In genomic region chr2:98188351-98189046, GRCh38 we compare ENCODE assay signal across 13 cellular contexts.
A peak's percentile ranks its signal among the peaks of the same experiment; 100 is the strongest.
DNase-seq lines count a peak whose midpoint lies in the region; ATAC-seq and TF ChIP-seq lines count a peak whose summit lies in the region.
"Had no signal": no experiment of that assay in that cellular context is flagged by ENCODE, and none has a peak within 500 bp of the region (broad histone marks: within the 10 kb centered on the region; RNA-seq: fewer than 3 reads in every experiment).

No MANE protein-coding gene starts in this region.

- H3F3A ChIP-seq in GM23248 (ENCODE audit: insufficient read depth) (no peaks in the 10 kb centered on the region), neural progenitor cell (ENCODE audit: low read depth) (no peaks in the 10 kb centered on the region)

- in situ Hi-C loops in GM23248 (cut with MboI), result no loop called here

- WGBS in GM23248 (ENCODE audit: low coverage in 1 of 2, low lambda C conversion rate in 2 of 2, missing lambda C conversion rate in 2 of 2), 2 experiments, result 44% methylated on average over 4 of the region's 4 CpGs

- no peaks in the 10 kb centered on the region for H3K27me3 Mint-ChIP-seq in neural progenitor cell (ENCODE audit: insufficient read depth, low read depth)
- H3K27me3 Mint-ChIP-seq: activated naive CD4-positive, alpha-beta T cell treated with anti-CD3 and anti-CD28 coated beads, Interleukin-2, amount 50 U/mL, for 24 hours had no signal

- no peaks in the 10 kb centered on the region for H3K36me3 Mint-ChIP-seq in neural progenitor cell
- H3K36me3 Mint-ChIP-seq: activated naive CD4-positive, alpha-beta T cell treated with anti-CD3 and anti-CD28 coated beads, Interleukin-2, amount 50 U/mL, for 24 hours had no signal

- peak; percentile 5 for DNase-seq in AG10803 (ENCODE audit: low read depth)
- peak; percentile 12 for DNase-seq in GM23248
- peak; percentile 11 for DNase-seq in RPMI7951 (ENCODE audit: low read depth)
- DNase-seq in foreskin keratinocyte, result peak; percentile 81 to 91
- DNase-seq in H4 (ENCODE audit: low spot score), result no peak
- no peak for DNase-seq in neural progenitor cell (ENCODE audit: low spot score)
- no peak for DNase-seq in coronary artery (ENCODE audit: low spot score)
- DNase-seq: cerebellar nuclear complex, NCI-H345 had no signal

- H3K9me3 ChIP-seq in GM23248 (ENCODE audit: low read depth) (no peaks in the 10 kb centered on the region), neural progenitor cell (ENCODE audit: low read depth) (no peaks in the 10 kb centered on the region)

- H3K4me1 Mint-ChIP-seq in neural progenitor cell, result no peaks in the 10 kb centered on the region
- H3K4me1 Mint-ChIP-seq: activated naive CD4-positive, alpha-beta T cell treated with anti-CD3 and anti-CD28 coated beads, Interleukin-2, amount 50 U/mL, for 24 hours had no signal

- H4K20me1 ChIP-seq in GM23248 (ENCODE audit: insufficient read depth) (no peaks in the 10 kb centered on the region), neural progenitor cell (ENCODE audit: low read depth) (no peaks in the 10 kb centered on the region)

- peak; percentile 70 for ATAC-seq in foreskin keratinocyte
- ATAC-seq in HG02642 (IDR thresholded peaks at IDR 0.05; ENCODE audit: poor library complexity, unreplicated experiment), result no peak
- ATAC-seq: sciatic nerve had no signal

- no peaks in the 10 kb centered on the region for H3K4me1 ChIP-seq in GM23248 (ENCODE audit: insufficient read depth)
- H3K4me1 ChIP-seq in foreskin keratinocyte, result no peaks in the 10 kb centered on the region
- peaks cover 9% of the 10 kb centered on the region for H3K4me1 ChIP-seq in neural progenitor cell

- H3K27ac Mint-ChIP-seq in neural progenitor cell, result no peak overlapping the region
- H3K27ac Mint-ChIP-seq: activated naive CD4-positive, alpha-beta T cell treated with anti-CD3 and anti-CD28 coated beads, Interleukin-2, amount 50 U/mL, for 24 hours had no signal

- no peaks in the 10 kb centered on the region for H3K36me3 ChIP-seq in GM23248 (ENCODE audit: low read depth)
- no peaks in the 10 kb centered on the region for H3K36me3 ChIP-seq in neural progenitor cell

- no peak overlapping the region for H3K27ac ChIP-seq in GM23248
- no peak overlapping the region for H3K27ac ChIP-seq in foreskin keratinocyte
- no peak overlapping the region for H3K27ac ChIP-seq in neural progenitor cell
- H3K27ac ChIP-seq in coronary artery, result no peak overlapping the region
- H3K27ac ChIP-seq: KMS-11 had no signal

- no peaks in the 10 kb centered on the region for H3K9me3 Mint-ChIP-seq in neural progenitor cell
- H3K9me3 Mint-ChIP-seq: activated naive CD4-positive, alpha-beta T cell treated with anti-CD3 and anti-CD28 coated beads, Interleukin-2, amount 50 U/mL, for 24 hours had no signal

- H3K79me2 ChIP-seq in GM23248 (ENCODE audit: insufficient read depth) (no peaks in the 10 kb centered on the region), neural progenitor cell (ENCODE audit: low read depth) (no peaks in the 10 kb centered on the region)

- H2AFZ ChIP-seq in GM23248 (no peak overlapping the region), neural progenitor cell (replicated peaks) (no peak overlapping the region)

- H3K9ac ChIP-seq in GM23248 (no peak overlapping the region), neural progenitor cell (no peak overlapping the region)
- H3K9ac ChIP-seq: KMS-11 had no signal

- H3K9me2 ChIP-seq in GM23248 (ENCODE audit: insufficient read depth), result no peaks in the 10 kb centered on the region

- H3K4me3 Mint-ChIP-seq in neural progenitor cell, result no peak overlapping the region
- H3K4me3 Mint-ChIP-seq: activated naive CD4-positive, alpha-beta T cell treated with anti-CD3 and anti-CD28 coated beads, Interleukin-2, amount 50 U/mL, for 24 hours had no signal

- peak; percentile 23 for TF ChIP-seq CTCF in AG10803 (conservative IDR thresholded peaks at IDR 0.05; ENCODE audit: low read length)
- peak; percentile 76 for TF ChIP-seq CTCF in foreskin keratinocyte (conservative IDR thresholded peaks at IDR 0.05)
- no peak for TF ChIP-seq CTCF in neural progenitor cell (IDR thresholded peaks at IDR 0.05)
- no peak for TF ChIP-seq CTCF in coronary artery (IDR thresholded peaks at IDR 0.05)

- H3K4me3 ChIP-seq in AG10803 (ENCODE audit: low read length), result no peak overlapping the region
- H3K4me3 ChIP-seq in GM23248, result no peak overlapping the region
- H3K4me3 ChIP-seq in neural progenitor cell, result no peak overlapping the region
- no peak overlapping the region for H3K4me3 ChIP-seq in coronary artery

- H3K4me2 ChIP-seq in GM23248 (ENCODE audit: unreplicated experiment) (no peak overlapping the region), neural progenitor cell (no peak overlapping the region)
- H3K4me2 ChIP-seq: KMS-11 had no signal

- H3K27me3 ChIP-seq in GM23248 (replicated peaks; ENCODE audit: insufficient read depth) (peaks cover 9% of the 10 kb centered on the region; the same call in 1 of the 2 replicates), foreskin keratinocyte (no peaks in the 10 kb centered on the region), neural progenitor cell (no peaks in the 10 kb centered on the region)

Comparison
In these comparisons a context has a peak if more than half of its experiments do, and no peak if none do; other contexts are left out.
1. DNase-seq: peak in AG10803 (single experiment), GM23248 (single experiment), RPMI7951 (single experiment) and foreskin keratinocyte (2 of 2); none in H4 (single experiment), neural progenitor cell (single experiment) and coronary artery (single experiment).
2. CTCF ChIP-seq: peak in AG10803 (single experiment) and foreskin keratinocyte (single experiment); none in neural progenitor cell (single experiment) and coronary artery (single experiment).